In genomic region chr2:156908825-156909224, GRCh38 we compare ENCODE assay signal across 12 cellular contexts.
DNase-seq lines count a peak whose midpoint lies in the region; ATAC-seq, FAIRE-seq and TF ChIP-seq lines count a peak whose summit lies in the region.
"Had no signal": no experiment of that assay in that cellular context is flagged by ENCODE, and none has a peak within 500 bp of the region (broad histone marks: within the 10 kb centered on the region; RNA-seq: fewer than 3 reads in every experiment).

No MANE protein-coding gene starts in this region.

- 35 to 76% (median 52%) methylated on average over 1 of the region's 1 CpG for WGBS in small intestine, 3 donors

- no peak for TF ChIP-seq CTCF in AG09309 (IDR thresholded peaks at IDR 0.05; ENCODE audit: control insufficient read depth, insufficient read depth, low read depth, low read length, missing control alignments)

- no peak for FAIRE-seq in small intestine (lab: Jason Lieb, UNC)

- no peaks in the 10 kb centered on the region for H3K9me3 ChIP-seq in small intestine (ENCODE audit: control insufficient read depth, low read depth)

- no peaks in the 10 kb centered on the region for H3K36me3 ChIP-seq in small intestine (ENCODE audit: control insufficient read depth in 2 of 2, insufficient read depth in 2 of 2, low read length in 2 of 2)
- no peaks in the 10 kb centered on the region for H3K36me3 ChIP-seq in H7 (replicated peaks; ENCODE audit: control insufficient read depth, insufficient read depth, low read length)

- no peaks in the 10 kb centered on the region for H3K4me1 ChIP-seq in small intestine (ENCODE audit: control insufficient read depth in 2 of 2, insufficient read depth in 1 of 2, low read depth in 1 of 2, low read length in 1 of 2)

- no peak overlapping the region for H3K27ac ChIP-seq in small intestine (ENCODE audit: low read depth in 1 of 2, low read length in 1 of 2)

- DNase-seq in AG09309 (ENCODE audit: low read depth) = peak; percentile 48
- peak; percentile 63 for DNase-seq in astrocyte of the hippocampus (ENCODE audit: low read depth, low spot score)
- DNase-seq in DMS53 treated with DMSO at 0.1 percent for 48 hours (lab: John Stamatoyannopoulos, UW; ENCODE audit: unreplicated experiment) = no peak
- no peak for DNase-seq in small intestine
- DNase-seq in H7 = no peak
- DNase-seq in activated CD4-positive, CD25-positive, alpha-beta regulatory T cell treated with anti-CD3 and anti-CD28 coated beads, Interleukin-2, amount 50 U/mL, for 72 hours = no peak
- DNase-seq: activated T-cell treated with anti-CD3 and anti-CD28 coated beads for 4 hours; CD4-positive, alpha-beta T cell; glutamatergic neuron; nucleus accumbens had no signal

- ATAC-seq in GM19463 (IDR thresholded peaks at IDR 0.05; ENCODE audit: unreplicated experiment) = peak; percentile 83
- peak; percentile 80 for ATAC-seq in HG03135 (IDR thresholded peaks at IDR 0.05; ENCODE audit: unreplicated experiment)

- H3K27me3 ChIP-seq in small intestine (ENCODE audit: control insufficient read depth in 2 of 2, insufficient read depth in 2 of 2, low read length in 2 of 2) = no peaks in the 10 kb centered on the region
- H3K27me3 ChIP-seq in H7 (ENCODE audit: control insufficient read depth, insufficient read depth, low read length) = no peaks in the 10 kb centered on the region

- H3K4me3 ChIP-seq in AG09309 (ENCODE audit: control insufficient read depth, low read depth, low read length) (no peak overlapping the region), small intestine (ENCODE audit: low read depth in 1 of 2, low read length in 2 of 2) (no peak overlapping the region), H7 (ENCODE audit: insufficient read depth, low read depth, low read length) (no peak overlapping the region)

Comparison
In these comparisons a context has a peak if more than half of its experiments do, and no peak if none do; other contexts are left out.
1. DNase-seq: peak in AG09309 (single experiment) and astrocyte of the hippocampus (single experiment); none in DMS53 treated with DMSO at 0.1 percent for 48 hours (single experiment), small intestine (single experiment), H7 (single experiment) and activated CD4-positive, CD25-positive, alpha-beta regulatory T cell treated with anti-CD3 and anti-CD28 coated beads, Interleukin-2, amount 50 U/mL, for 72 hours (single experiment).